1 cellular context compared by ENCODE assay signal in the genomic region with DNA sequence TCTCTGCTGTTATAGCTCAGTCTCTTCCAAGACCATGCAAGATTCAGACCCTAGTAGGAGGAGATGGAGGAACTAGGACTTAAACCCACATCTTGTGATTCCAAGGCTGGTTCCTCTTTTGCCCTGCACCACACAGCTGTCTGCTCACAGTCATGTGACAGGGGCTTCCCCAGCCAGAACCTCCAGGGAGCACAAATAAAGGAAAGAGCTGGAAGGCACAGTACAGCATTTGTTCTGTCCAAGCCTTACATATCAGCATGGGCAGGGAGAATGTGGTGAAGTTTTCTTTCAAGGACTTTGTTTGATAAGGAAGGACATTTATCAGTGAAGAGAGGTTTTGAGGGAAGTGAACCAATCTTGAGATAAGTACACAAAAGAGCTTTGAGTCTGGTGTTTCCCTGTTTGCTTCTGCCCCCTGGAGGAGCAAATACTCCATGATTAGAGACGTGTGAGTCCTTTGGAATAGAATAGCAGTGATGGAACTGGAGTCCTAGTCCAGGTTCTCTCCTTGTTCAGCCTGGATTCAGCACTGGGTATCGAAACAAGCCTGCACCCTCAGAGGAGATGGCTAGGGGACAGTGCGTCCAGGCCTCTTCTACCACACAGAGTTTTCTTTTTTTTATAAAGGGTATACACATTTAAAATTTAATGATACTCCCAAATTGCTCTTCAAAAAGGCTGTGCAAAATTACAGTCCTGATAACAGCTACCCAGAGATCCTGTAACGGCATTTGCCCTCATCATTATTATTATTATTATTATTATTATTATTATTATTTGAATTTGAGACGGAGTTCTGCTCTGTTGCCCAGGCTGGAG.
TF ChIP-seq lines count a peak whose summit lies in the region.

No MANE protein-coding gene starts in this region.

TF ChIP-seq in K562, 482 proteins besides CTCF, POLR2A, EP300 and RAD21 (continued from another document and continues in another):
- TF ChIP-seq, protein P1, sequence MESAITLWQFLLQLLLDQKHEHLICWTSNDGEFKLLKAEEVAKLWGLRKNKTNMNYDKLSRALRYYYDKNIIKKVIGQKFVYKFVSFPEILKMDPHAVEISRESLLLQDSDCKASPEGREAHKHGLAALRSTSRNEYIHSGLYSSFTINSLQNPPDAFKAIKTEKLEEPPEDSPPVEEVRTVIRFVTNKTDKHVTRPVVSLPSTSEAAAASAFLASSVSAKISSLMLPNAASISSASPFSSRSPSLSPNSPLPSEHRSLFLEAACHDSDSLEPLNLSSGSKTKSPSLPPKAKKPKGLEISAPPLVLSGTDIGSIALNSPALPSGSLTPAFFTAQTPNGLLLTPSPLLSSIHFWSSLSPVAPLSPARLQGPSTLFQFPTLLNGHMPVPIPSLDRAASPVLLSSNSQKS (CRISPR knock-in tag; IDR thresholded peaks at IDR 0.05): no peak
- TF ChIP-seq, protein P2, sequence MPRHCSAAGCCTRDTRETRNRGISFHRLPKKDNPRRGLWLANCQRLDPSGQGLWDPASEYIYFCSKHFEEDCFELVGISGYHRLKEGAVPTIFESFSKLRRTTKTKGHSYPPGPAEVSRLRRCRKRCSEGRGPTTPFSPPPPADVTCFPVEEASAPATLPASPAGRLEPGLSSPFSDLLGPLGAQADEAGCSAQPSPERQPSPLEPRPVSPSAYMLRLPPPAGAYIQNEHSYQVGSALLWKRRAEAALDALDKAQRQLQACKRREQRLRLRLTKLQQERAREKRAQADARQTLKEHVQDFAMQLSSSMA (CRISPR knock-in tag; IDR thresholded peaks at IDR 0.05): no peak
- TF ChIP-seq STAT5A (IDR thresholded peaks at IDR 0.05; ENCODE audit: borderline replicate concordance, low read length) (peak; percentile 24; the same call in 1 of the 2 replicates), THRAP3 (IDR thresholded peaks at IDR 0.05; ENCODE audit: borderline replicate concordance) (no peak), ZNF75A (CRISPR knock-in tag; IDR thresholded peaks at IDR 0.05) (no peak), SMAD2 (IDR thresholded peaks at IDR 0.05; ENCODE audit: low read depth, low read length) (no peak), TCF7 (IDR thresholded peaks at IDR 0.05; ENCODE audit: borderline replicate concordance) (no peak), BRF1 (IDR thresholded peaks at IDR 0.05; ENCODE audit: borderline replicate concordance, extremely low read depth, insufficient read length) (no peak), ZNF354B (CRISPR knock-in tag; IDR thresholded peaks at IDR 0.05) (no peak), RBBP5 (IDR thresholded peaks at IDR 0.05; ENCODE audit: borderline replicate concordance, insufficient read depth, low read length, poor library complexity, severe bottlenecking) (peak; percentile 10), PML (IDR thresholded peaks at IDR 0.05; ENCODE audit: low read length) (peak; percentile 62; the same call in 1 of the 2 replicates), WHSC1 (IDR thresholded peaks at IDR 0.05; ENCODE audit: low read length) (no peak), EHMT2 (IDR thresholded peaks at IDR 0.05) (no peak), ZBTB17 (CRISPR knock-in tag; IDR thresholded peaks at IDR 0.05) (no peak), EP400 (IDR thresholded peaks at IDR 0.05) (peak; percentile 53; the same call in 1 of the 2 replicates), NCOA2 (IDR thresholded peaks at IDR 0.05; ENCODE audit: partially characterized antibody in 2 of 2) (no peak), SUPT5H (IDR thresholded peaks at IDR 0.05) (no peak), NCOA4 (IDR thresholded peaks at IDR 0.05; ENCODE audit: partially characterized antibody) (no peak), ZNF23 (CRISPR knock-in tag; IDR thresholded peaks at IDR 0.05) (no peak), ZNF436 (CRISPR knock-in tag; IDR thresholded peaks at IDR 0.05) (no peak), RUNX1 (IDR thresholded peaks at IDR 0.05; ENCODE audit: low read depth) (no peak), HDAC3 (IDR thresholded peaks at IDR 0.05; ENCODE audit: borderline replicate concordance, partially characterized antibody) (no peak), MTA3 (IDR thresholded peaks at IDR 0.05; ENCODE audit: borderline replicate concordance) (peak; percentile 63; the same call in 1 of the 2 replicates), SIN3A (IDR thresholded peaks at IDR 0.05; ENCODE audit: borderline replicate concordance in 2 of 2, control insufficient read depth in 1 of 2, low read depth in 2 of 2, low read length in 2 of 2) (peak in 1 of 2 experiments; percentile 66; a peak in 1 of 4 replicates), ZNF79 (CRISPR knock-in tag; IDR thresholded peaks at IDR 0.05; ENCODE audit: low read depth) (no peak), ZNF124 (CRISPR knock-in tag; IDR thresholded peaks at IDR 0.05) (no peak), HEY1 (CRISPR knock-in tag; IDR thresholded peaks at IDR 0.05; ENCODE audit: borderline replicate concordance) (no peak), HIVEP1 (CRISPR knock-in tag; IDR thresholded peaks at IDR 0.05) (0 out of 2 replicates have a peak, but pooled peaks have one; percentile 60), ZNF668 (CRISPR knock-in tag; IDR thresholded peaks at IDR 0.05) (no peak), FOXP1 (CRISPR knock-in tag; IDR thresholded peaks at IDR 0.05) (no peak), HOXB6 (CRISPR knock-in tag; IDR thresholded peaks at IDR 0.05; ENCODE audit: borderline replicate concordance) (no peak), CREM (IDR thresholded peaks at IDR 0.05; ENCODE audit: low read depth) (no peak; the same call in 1 of the 2 replicates), ZNF830 (CRISPR knock-in tag; IDR thresholded peaks at IDR 0.05) (no peak), ATF1 (CRISPR knock-in tag; IDR thresholded peaks at IDR 0.05) (no peak), ATF1 (tag; IDR thresholded peaks at IDR 0.05) (peak; percentile 46), POU5F1 (IDR thresholded peaks at IDR 0.05; ENCODE audit: borderline replicate concordance, low read depth, low read length, partially characterized antibody) (no peak), ZNF561 (CRISPR knock-in tag; conservative IDR thresholded peaks at IDR 0.05) (no peak), KHSRP (IDR thresholded peaks at IDR 0.05) (no peak), PHF20 (IDR thresholded peaks at IDR 0.05; ENCODE audit: partially characterized antibody) (no peak), XRCC4 (IDR thresholded peaks at IDR 0.05; ENCODE audit: extremely low read depth, insufficient read depth, insufficient read length) (no peak), MTA1 (IDR thresholded peaks at IDR 0.05; ENCODE audit: borderline replicate concordance) (peak; percentile 41; the same call in 1 of the 2 replicates), NONO (IDR thresholded peaks at IDR 0.05; ENCODE audit: low read depth in 2 of 2, low read length in 1 of 2) (no peak), ATF7 (IDR thresholded peaks at IDR 0.05) (0 out of 2 replicates have a peak, but pooled peaks have one; percentile 45), ESRRB (CRISPR knock-in tag; IDR thresholded peaks at IDR 0.05; ENCODE audit: borderline replicate concordance) (no peak)
- TF ChIP-seq, protein P3, sequence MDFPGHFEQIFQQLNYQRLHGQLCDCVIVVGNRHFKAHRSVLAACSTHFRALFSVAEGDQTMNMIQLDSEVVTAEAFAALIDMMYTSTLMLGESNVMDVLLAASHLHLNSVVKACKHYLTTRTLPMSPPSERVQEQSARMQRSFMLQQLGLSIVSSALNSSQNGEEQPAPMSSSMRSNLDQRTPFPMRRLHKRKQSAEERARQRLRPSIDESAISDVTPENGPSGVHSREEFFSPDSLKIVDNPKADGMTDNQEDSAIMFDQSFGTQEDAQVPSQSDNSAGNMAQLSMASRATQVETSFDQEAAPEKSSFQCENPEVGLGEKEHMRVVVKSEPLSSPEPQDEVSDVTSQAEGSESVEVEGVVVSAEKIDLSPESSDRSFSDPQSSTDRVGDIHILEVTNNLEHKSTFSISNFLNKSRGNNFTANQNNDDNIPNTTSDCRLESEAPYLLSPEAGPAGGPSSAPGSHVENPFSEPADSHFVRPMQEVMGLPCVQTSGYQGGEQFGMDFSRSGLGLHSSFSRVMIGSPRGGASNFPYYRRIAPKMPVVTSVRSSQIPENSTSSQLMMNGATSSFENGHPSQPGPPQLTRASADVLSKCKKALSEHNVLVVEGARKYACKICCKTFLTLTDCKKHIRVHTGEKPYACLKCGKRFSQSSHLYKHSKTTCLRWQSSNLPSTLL (IDR thresholded peaks at IDR 0.05): no peak
- TF ChIP-seq, protein P4, sequence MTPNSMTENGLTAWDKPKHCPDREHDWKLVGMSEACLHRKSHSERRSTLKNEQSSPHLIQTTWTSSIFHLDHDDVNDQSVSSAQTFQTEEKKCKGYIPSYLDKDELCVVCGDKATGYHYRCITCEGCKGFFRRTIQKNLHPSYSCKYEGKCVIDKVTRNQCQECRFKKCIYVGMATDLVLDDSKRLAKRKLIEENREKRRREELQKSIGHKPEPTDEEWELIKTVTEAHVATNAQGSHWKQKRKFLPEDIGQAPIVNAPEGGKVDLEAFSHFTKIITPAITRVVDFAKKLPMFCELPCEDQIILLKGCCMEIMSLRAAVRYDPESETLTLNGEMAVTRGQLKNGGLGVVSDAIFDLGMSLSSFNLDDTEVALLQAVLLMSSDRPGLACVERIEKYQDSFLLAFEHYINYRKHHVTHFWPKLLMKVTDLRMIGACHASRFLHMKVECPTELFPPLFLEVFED (CRISPR knock-in tag; conservative IDR thresholded peaks at IDR 0.05): no peak
- TF ChIP-seq, protein P5, sequence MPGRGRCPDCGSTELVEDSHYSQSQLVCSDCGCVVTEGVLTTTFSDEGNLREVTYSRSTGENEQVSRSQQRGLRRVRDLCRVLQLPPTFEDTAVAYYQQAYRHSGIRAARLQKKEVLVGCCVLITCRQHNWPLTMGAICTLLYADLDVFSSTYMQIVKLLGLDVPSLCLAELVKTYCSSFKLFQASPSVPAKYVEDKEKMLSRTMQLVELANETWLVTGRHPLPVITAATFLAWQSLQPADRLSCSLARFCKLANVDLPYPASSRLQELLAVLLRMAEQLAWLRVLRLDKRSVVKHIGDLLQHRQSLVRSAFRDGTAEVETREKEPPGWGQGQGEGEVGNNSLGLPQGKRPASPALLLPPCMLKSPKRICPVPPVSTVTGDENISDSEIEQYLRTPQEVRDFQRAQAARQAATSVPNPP (IDR thresholded peaks at IDR 0.05; ENCODE audit: borderline replicate concordance, insufficient read depth, insufficient read length): no peak
- TF ChIP-seq, protein P6, sequence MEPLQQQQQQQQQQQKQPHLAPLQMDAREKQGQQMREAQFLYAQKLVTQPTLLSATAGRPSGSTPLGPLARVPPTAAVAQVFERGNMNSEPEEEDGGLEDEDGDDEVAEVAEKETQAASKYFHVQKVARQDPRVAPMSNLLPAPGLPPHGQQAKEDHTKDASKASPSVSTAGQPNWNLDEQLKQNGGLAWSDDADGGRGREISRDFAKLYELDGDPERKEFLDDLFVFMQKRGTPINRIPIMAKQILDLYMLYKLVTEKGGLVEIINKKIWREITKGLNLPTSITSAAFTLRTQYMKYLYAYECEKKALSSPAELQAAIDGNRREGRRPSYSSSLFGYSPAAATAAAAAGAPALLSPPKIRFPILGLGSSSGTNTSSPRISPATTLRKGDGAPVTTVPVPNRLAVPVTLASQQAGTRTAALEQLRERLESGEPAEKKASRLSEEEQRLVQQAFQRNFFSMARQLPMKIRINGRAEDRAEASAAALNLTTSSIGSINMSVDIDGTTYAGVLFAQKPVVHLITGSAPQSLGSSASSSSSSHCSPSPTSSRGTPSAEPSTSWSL (CRISPR knock-in tag; IDR thresholded peaks at IDR 0.05; ENCODE audit: borderline replicate concordance): no peak
- TF ChIP-seq, protein P7, sequence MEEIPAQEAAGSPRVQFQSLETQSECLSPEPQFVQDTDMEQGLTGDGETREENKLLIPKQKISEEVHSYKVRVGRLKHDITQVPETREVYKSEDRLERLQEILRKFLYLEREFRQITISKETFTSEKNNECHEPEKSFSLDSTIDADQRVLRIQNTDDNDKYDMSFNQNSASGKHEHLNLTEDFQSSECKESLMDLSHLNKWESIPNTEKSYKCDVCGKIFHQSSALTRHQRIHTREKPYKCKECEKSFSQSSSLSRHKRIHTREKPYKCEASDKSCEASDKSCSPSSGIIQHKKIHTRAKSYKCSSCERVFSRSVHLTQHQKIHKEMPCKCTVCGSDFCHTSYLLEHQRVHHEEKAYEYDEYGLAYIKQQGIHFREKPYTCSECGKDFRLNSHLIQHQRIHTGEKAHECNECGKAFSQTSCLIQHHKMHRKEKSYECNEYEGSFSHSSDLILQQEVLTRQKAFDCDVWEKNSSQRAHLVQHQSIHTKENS (CRISPR knock-in tag; IDR thresholded peaks at IDR 0.05): no peak
- TF ChIP-seq, protein P8, sequence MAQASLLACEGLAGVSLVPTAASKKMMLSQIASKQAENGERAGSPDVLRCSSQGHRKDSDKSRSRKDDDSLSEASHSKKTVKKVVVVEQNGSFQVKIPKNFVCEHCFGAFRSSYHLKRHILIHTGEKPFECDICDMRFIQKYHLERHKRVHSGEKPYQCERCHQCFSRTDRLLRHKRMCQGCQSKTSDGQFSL (CRISPR knock-in tag; IDR thresholded peaks at IDR 0.05): no peak
- TF ChIP-seq, protein P8 (tag; IDR thresholded peaks at IDR 0.05): no peak
- TF ChIP-seq, protein P9, sequence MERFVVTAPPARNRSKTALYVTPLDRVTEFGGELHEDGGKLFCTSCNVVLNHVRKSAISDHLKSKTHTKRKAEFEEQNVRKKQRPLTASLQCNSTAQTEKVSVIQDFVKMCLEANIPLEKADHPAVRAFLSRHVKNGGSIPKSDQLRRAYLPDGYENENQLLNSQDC (CRISPR knock-in tag; IDR thresholded peaks at IDR 0.05): no peak
- TF ChIP-seq, protein P10, sequence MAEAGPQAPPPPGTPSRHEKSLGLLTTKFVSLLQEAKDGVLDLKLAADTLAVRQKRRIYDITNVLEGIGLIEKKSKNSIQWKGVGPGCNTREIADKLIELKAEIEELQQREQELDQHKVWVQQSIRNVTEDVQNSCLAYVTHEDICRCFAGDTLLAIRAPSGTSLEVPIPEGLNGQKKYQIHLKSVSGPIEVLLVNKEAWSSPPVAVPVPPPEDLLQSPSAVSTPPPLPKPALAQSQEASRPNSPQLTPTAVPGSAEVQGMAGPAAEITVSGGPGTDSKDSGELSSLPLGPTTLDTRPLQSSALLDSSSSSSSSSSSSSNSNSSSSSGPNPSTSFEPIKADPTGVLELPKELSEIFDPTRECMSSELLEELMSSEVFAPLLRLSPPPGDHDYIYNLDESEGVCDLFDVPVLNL (CRISPR knock-in tag; IDR thresholded peaks at IDR 0.05; ENCODE audit: low read depth): no peak
- TF ChIP-seq, protein P11, sequence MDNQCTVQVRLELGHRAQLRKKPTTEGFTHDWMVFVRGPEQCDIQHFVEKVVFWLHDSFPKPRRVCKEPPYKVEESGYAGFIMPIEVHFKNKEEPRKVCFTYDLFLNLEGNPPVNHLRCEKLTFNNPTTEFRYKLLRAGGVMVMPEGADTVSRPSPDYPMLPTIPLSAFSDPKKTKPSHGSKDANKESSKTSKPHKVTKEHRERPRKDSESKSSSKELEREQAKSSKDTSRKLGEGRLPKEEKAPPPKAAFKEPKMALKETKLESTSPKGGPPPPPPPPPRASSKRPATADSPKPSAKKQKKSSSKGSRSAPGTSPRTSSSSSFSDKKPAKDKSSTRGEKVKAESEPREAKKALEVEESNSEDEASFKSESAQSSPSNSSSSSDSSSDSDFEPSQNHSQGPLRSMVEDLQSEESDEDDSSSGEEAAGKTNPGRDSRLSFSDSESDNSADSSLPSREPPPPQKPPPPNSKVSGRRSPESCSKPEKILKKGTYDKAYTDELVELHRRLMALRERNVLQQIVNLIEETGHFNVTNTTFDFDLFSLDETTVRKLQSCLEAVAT (IDR thresholded peaks at IDR 0.05): no peak
- TF ChIP-seq, protein P12, sequence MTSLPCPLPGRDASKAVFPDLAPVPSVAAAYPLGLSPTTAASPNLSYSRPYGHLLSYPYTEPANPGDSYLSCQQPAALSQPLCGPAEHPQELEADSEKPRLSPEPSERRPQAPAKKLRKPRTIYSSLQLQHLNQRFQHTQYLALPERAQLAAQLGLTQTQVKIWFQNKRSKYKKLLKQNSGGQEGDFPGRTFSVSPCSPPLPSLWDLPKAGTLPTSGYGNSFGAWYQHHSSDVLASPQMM (CRISPR knock-in tag; IDR thresholded peaks at IDR 0.05): no peak
